ENCODE assay signal across 8 cellular contexts in the genomic region with DNA sequence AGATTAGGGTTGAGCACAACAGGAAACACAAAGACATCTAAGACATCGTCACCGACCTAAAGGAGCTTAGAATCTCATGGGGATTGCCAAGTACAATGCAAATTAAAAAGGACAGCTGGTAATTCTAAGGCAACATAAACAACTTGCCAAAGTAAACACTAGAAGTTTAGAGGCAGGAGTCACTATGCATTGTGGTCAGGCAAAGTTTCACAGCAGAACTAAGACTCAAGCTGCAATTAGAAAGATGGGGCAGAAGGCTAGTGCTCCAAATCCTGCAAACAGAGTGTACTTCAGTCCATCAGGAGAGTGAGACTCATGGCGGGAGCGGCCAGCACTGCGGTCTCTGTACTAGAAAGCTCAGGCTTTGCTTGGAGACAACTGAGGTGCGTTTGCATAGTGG. TPM values are rescaled to one million over a fixed set of nuclear protein-coding genes. Genes with fewer than 3 reads are reported as not detected.
DNase-seq lines count a peak whose midpoint lies in the region; ATAC-seq and TF ChIP-seq lines count a peak whose summit lies in the region.

No MANE protein-coding gene starts in this region.

- no peak overlapping the region for H3K23ac ChIP-seq in neuronal stem cell (ENCODE audit: low read depth, low read length, poor library complexity)

- no peak overlapping the region for H2BK120ac ChIP-seq in neuronal stem cell (ENCODE audit: low read depth, low read length)

- H3K27me3 Mint-ChIP-seq in activated CD8-positive, alpha-beta T cell treated with anti-CD3 and anti-CD28 coated beads, Interleukin-2, amount 10 ng/mL, durations not matched to agents 7 days and 5 days (ENCODE audit: low read depth), result no peaks in the 10 kb centered on the region

- peaks cover 0 to 5% of the 10 kb centered on the region in 2 donors for H3K4me1 ChIP-seq in neuronal stem cell (ENCODE audit: control insufficient read depth in 2 of 2, insufficient read depth in 1 of 2, low read depth in 1 of 2, low read length in 2 of 2)

- no peak overlapping the region for H4K91ac ChIP-seq in neuronal stem cell (ENCODE audit: low read depth, low read length, poor library complexity)

- POLR2A ChIA-PET in activated CD8-positive, alpha-beta T cell treated with anti-CD3 and anti-CD28 coated beads, Interleukin-2, amount 10 ng/mL, durations not matched to agents 7 days and 5 days (lab: Charles Lee), result no interaction called here

- no peak overlapping the region for H3K27ac ChIP-seq in neuronal stem cell (replicated peaks; ENCODE audit: low read length)

- H4K8ac ChIP-seq in neuronal stem cell (ENCODE audit: low read depth, low read length), result no peak overlapping the region

- H3K9me3 Mint-ChIP-seq in activated CD8-positive, alpha-beta T cell treated with anti-CD3 and anti-CD28 coated beads, Interleukin-2, amount 10 ng/mL, durations not matched to agents 7 days and 5 days (ENCODE audit: insufficient read depth), result no peaks in the 10 kb centered on the region

- no peak overlapping the region for H2BK12ac ChIP-seq in neuronal stem cell (ENCODE audit: low read length)

- H3K9me3 ChIP-seq in MG63 (no peaks in the 10 kb centered on the region), neuronal stem cell (replicated peaks in 1 of 2; ENCODE audit: control insufficient read depth in 2 of 2, insufficient read depth in 1 of 2, low read depth in 1 of 2, low read length in 2 of 2) (peaks cover 2 to 5% of the 10 kb centered on the region in 2 donors)

- H3K36me3 ChIP-seq in MG63 (peaks cover 15% of the 10 kb centered on the region), neuronal stem cell (replicated peaks in 1 of 2; ENCODE audit: control insufficient read depth in 2 of 2, insufficient read depth in 2 of 2, low read length in 2 of 2) (peaks cover 2 to 3% of the 10 kb centered on the region in 2 donors)

- no peak overlapping the region for H2AK5ac ChIP-seq in neuronal stem cell (ENCODE audit: low read depth, low read length)

- peaks cover 2% of the 10 kb centered on the region for H3K79me1 ChIP-seq in neuronal stem cell (ENCODE audit: low read depth, low read length)

- H2BK15ac ChIP-seq in neuronal stem cell (ENCODE audit: low read length), result no peak overlapping the region

- H3K14ac ChIP-seq in neuronal stem cell (ENCODE audit: low read length), result no peak overlapping the region

- no CpG with 5 or more reads among the region's 6 CpGs for WGBS in neuronal stem cell (ENCODE audit: extremely low coverage in 2 of 2, insufficient read length in 2 of 2, insufficient replicate concordance in 1 of 2), 2 donors

- no peak overlapping the region for H3K18ac ChIP-seq in neuronal stem cell (ENCODE audit: low read length)

- peaks cover 6% of the 10 kb centered on the region for H3K36me3 Mint-ChIP-seq in activated CD8-positive, alpha-beta T cell treated with anti-CD3 and anti-CD28 coated beads, Interleukin-2, amount 10 ng/mL, durations not matched to agents 7 days and 5 days (ENCODE audit: low read depth)

- H3K4me3 Mint-ChIP-seq in activated CD8-positive, alpha-beta T cell treated with anti-CD3 and anti-CD28 coated beads, Interleukin-2, amount 10 ng/mL, durations not matched to agents 7 days and 5 days, result no peak overlapping the region

- no peak overlapping the region for H3K9ac ChIP-seq in neuronal stem cell (ENCODE audit: low read depth, low read length, poor library complexity)

- TF ChIP-seq CTCF in GM12864 (IDR thresholded peaks at IDR 0.05; ENCODE audit: low read depth, low read length, missing control alignments), result no peak

- CTCF ChIA-PET in activated CD8-positive, alpha-beta T cell treated with anti-CD3 and anti-CD28 coated beads, Interleukin-2, amount 10 ng/mL, durations not matched to agents 7 days and 5 days (lab: Charles Lee), result interaction anchor here (1.3 to 1.8 kb wide), 2 partner anchors 77 to 80 kb away, joined by 3 to 5 read pairs; no protein-coding TSS in a partner anchor

- H3K27me3 ChIP-seq in MG63, result no peaks in the 10 kb centered on the region
- H3K27me3 ChIP-seq in neuronal stem cell (ENCODE audit: control insufficient read depth in 3 of 3, insufficient read depth in 3 of 3, low read depth in 1 of 3, low read length in 3 of 3), result no peaks in the 10 kb centered on the region

- no peak overlapping the region for H3K4me3 ChIP-seq in GM12864 (ENCODE audit: low read depth, low read length)
- no peak overlapping the region for H3K4me3 ChIP-seq in MG63
- no peak overlapping the region for H3K4me3 ChIP-seq in neuronal stem cell (ENCODE audit: low read length in 2 of 2)

- no peak overlapping the region for H3K4me2 ChIP-seq in neuronal stem cell (ENCODE audit: insufficient read depth, low read length, poor library complexity, severe bottlenecking)

- H2BK5ac ChIP-seq in neuronal stem cell (ENCODE audit: low read length), result no peak overlapping the region

- ATAC-seq in GM21737 (IDR thresholded peaks at IDR 0.05; ENCODE audit: unreplicated experiment), result peak; percentile 71
- no peak for ATAC-seq in activated CD8-positive, alpha-beta T cell treated with anti-CD3 and anti-CD28 coated beads, Interleukin-2, amount 10 ng/mL, durations not matched to agents 7 days and 5 days

- no peak overlapping the region for H3K4ac ChIP-seq in neuronal stem cell (ENCODE audit: low read length)

- no peak overlapping the region for H2AFZ ChIP-seq in neuronal stem cell (ENCODE audit: low read length)

- H3K4me1 Mint-ChIP-seq in activated CD8-positive, alpha-beta T cell treated with anti-CD3 and anti-CD28 coated beads, Interleukin-2, amount 10 ng/mL, durations not matched to agents 7 days and 5 days (ENCODE audit: low read depth), result peaks cover 10% of the 10 kb centered on the region

- no peak overlapping the region for H3K27ac Mint-ChIP-seq in activated CD8-positive, alpha-beta T cell treated with anti-CD3 and anti-CD28 coated beads, Interleukin-2, amount 10 ng/mL, durations not matched to agents 7 days and 5 days

- peak; percentile 73 for DNase-seq in GM12864 (ENCODE audit: low read depth)
- DNase-seq in MG63, result peak; percentile 17
- peak; percentile 47 for DNase-seq in fibroblast of the conjunctiva (ENCODE audit: low read depth)
- no peak for DNase-seq in activated CD8-positive, alpha-beta T cell treated with anti-CD3 and anti-CD28 coated beads, Interleukin-2, amount 10 ng/mL, durations not matched to agents 7 days and 5 days
- DNase-seq in NCI-H748 (lab: John Stamatoyannopoulos, UW; ENCODE audit: unreplicated experiment), result no peak
- DNase-seq in activated naive CD4-positive, alpha-beta T cell (lab: John Stamatoyannopoulos, UW), result no peak
- no peak for DNase-seq in neuronal stem cell (ENCODE audit: low spot score)

RNA-seq across cellular contexts. Expression of gene HIPK2, which starts 52.7 kb away (rescaled TPM):
- 1.5 and 2.0 TPM in 2 replicates for total RNA-seq in MG63 (2014; rRNA removed; shearing (Covaris generic); ENCODE audit: low replicate concordance)
- 10 to 100 TPM; 17.0 to 17.2 TPM for total RNA-seq in activated CD8-positive, alpha-beta T cell treated with anti-CD3 and anti-CD28 coated beads, Interleukin-2, amount 10 ng/mL, durations not matched to agents 7 days and 5 days
- 23.0 TPM for polyA plus RNA-seq in neuronal stem cell (2013, experiment 1 of 2)
- 24.8 TPM for polyA plus RNA-seq in neuronal stem cell (2013, experiment 2 of 2)

Comparison
In these comparisons a context has a peak if more than half of its experiments do, and no peak if none do; other contexts are left out.
1. DNase-seq: peak in GM12864 (single experiment), MG63 (single experiment) and fibroblast of the conjunctiva (single experiment); none in activated CD8-positive, alpha-beta T cell treated with anti-CD3 and anti-CD28 coated beads, Interleukin-2, amount 10 ng/mL, durations not matched to agents 7 days and 5 days (single experiment), NCI-H748 (single experiment), activated naive CD4-positive, alpha-beta T cell (0 of 4) and neuronal stem cell (single experiment).